ENCODE assay signal across 8 cellular contexts in genomic region chr3:9362731-9363530, GRCh38. TPM values are rescaled to one million over a fixed set of nuclear protein-coding genes. Genes with fewer than 3 reads are reported as not detected.
DNase-seq lines count a peak whose midpoint lies in the region; ATAC-seq lines count a peak whose summit lies in the region.

A gene with protein sequence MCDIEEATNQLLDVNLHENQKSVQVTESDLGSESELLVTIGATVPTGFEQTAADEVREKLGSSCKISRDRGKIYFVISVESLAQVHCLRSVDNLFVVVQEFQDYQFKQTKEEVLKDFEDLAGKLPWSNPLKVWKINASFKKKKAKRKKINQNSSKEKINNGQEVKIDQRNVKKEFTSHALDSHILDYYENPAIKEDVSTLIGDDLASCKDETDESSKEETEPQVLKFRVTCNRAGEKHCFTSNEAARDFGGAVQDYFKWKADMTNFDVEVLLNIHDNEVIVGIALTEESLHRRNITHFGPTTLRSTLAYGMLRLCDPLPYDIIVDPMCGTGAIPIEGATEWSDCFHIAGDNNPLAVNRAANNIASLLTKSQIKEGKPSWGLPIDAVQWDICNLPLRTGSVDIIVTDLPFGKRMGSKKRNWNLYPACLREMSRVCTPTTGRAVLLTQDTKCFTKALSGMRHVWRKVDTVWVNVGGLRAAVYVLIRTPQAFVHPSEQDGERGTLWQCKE (plus strand): TSS chr3:9363054. CDS start chr3:9365069, 2,015 bp downstream.

- POLR2A ChIA-PET in CD4-positive, alpha-beta memory T cell (lab: Charles Lee; ENCODE audit: partially characterized antibody): interaction anchor here (0.7 to 5.9 kb wide), 17 partner anchors 9 to 958 kb away, joined by 3 to 158 read pairs (median 7); partner anchors contain the start of genes ARPC4, BRPF1, MTMR14 and RAD18

- H3K27ac Mint-ChIP-seq in CD4-positive, alpha-beta memory T cell: peak within 1 kb of the TSS; percentile 95 to 99 (median 98)

- no peaks in the 10 kb centered on the region for H3K9me3 ChIP-seq in CD4-positive, alpha-beta memory T cell (ENCODE audit: control insufficient read depth in 1 of 2, low read length in 2 of 2)
- no peaks in the 10 kb centered on the region for H3K9me3 ChIP-seq in effector memory CD4-positive, alpha-beta T cell (ENCODE audit: control insufficient read depth, low read length)

- CTCF ChIA-PET in CD4-positive, alpha-beta memory T cell (lab: Charles Lee; ENCODE audit: partially characterized antibody): interaction anchor here (0.9 to 3.4 kb wide), 8 partner anchors 10 to 61 kb away, joined by 3 to 46 read pairs (median 5); no protein-coding TSS in a partner anchor

- H3K27ac ChIP-seq in CD4-positive, alpha-beta memory T cell (ENCODE audit: low read depth, low read length): peak within 1 kb of the TSS; percentile 91
- peak within 1 kb of the TSS; percentile 94 for H3K27ac ChIP-seq in effector memory CD4-positive, alpha-beta T cell (ENCODE audit: insufficient read depth, low read length, poor library complexity, severe bottlenecking)

- ATAC-seq in GM19452 (IDR thresholded peaks at IDR 0.05; ENCODE audit: unreplicated experiment): peak; percentile 97

- peak within 1 kb of the TSS; percentile 95 to 99 (median 98) for H3K4me3 Mint-ChIP-seq in CD4-positive, alpha-beta memory T cell

- H3K36me3 ChIP-seq in CD4-positive, alpha-beta memory T cell (ENCODE audit: insufficient read depth, low read length): peaks cover 19% of the 10 kb centered on the region
- H3K36me3 ChIP-seq in effector memory CD4-positive, alpha-beta T cell (ENCODE audit: control insufficient read depth, insufficient read depth, low read length): peaks cover 16% of the 10 kb centered on the region

- peak; percentile 82 to 91 (median 85) for DNase-seq in CD4-positive, alpha-beta memory T cell
- DNase-seq in HK-2 (ENCODE audit: unreplicated experiment) (peak; percentile 88), medulla oblongata (ENCODE audit: extremely low spot score) (peak; percentile 95)
- DNase-seq in NK-92 treated with Interleukin-12 subunit alpha and Interleukin-12 subunit beta, amount 100 ng/mL, for 24 hours (lab: John Stamatoyannopoulos, UW): peak; percentile 79
- DNase-seq in activated CD8-positive, alpha-beta memory T cell treated with anti-CD3 and anti-CD28 coated beads for 24 hours: peak; percentile 96
- DNase-seq in effector memory CD4-positive, alpha-beta T cell: peak; percentile 81 to 88 (median 86)
- DNase-seq in stimulated activated CD8-positive, alpha-beta memory T cell treated with anti-CD3 and anti-CD28 coated beads, Interleukin-12 subunit alpha, Interleukin-12 subunit beta, amount 100 ng/mL, for 24 hours (ENCODE audit: extremely low read depth): peak; percentile 87

- H3K4me1 Mint-ChIP-seq in CD4-positive, alpha-beta memory T cell: peaks cover 7 to 38% (median 17%) of the 10 kb centered on the region in 4 donors

- no peaks in the 10 kb centered on the region for H3K27me3 ChIP-seq in CD4-positive, alpha-beta memory T cell (ENCODE audit: insufficient read depth, low read length)
- no peaks in the 10 kb centered on the region for H3K27me3 ChIP-seq in effector memory CD4-positive, alpha-beta T cell (replicated peaks; ENCODE audit: control insufficient read depth, insufficient read depth, low read length, poor library complexity, severe bottlenecking)

- peaks cover 5 to 31% of the 10 kb centered on the region in 2 donors for H3K36me3 Mint-ChIP-seq in CD4-positive, alpha-beta memory T cell

- no peaks in the 10 kb centered on the region for H3K27me3 Mint-ChIP-seq in CD4-positive, alpha-beta memory T cell

- no peaks in the 10 kb centered on the region for H3K9me3 Mint-ChIP-seq in CD4-positive, alpha-beta memory T cell

- peak within 1 kb of the TSS; percentile 92 to 96 for H3K4me3 ChIP-seq in CD4-positive, alpha-beta memory T cell (ENCODE audit: low read length in 2 of 2)
- H3K4me3 ChIP-seq in effector memory CD4-positive, alpha-beta T cell (ENCODE audit: insufficient read depth, low read depth, low read length, poor library complexity, severe bottlenecking): peak within 1 kb of the TSS; percentile 86

- H3K4me1 ChIP-seq in CD4-positive, alpha-beta memory T cell (ENCODE audit: insufficient read depth, low read length): peaks cover 22% of the 10 kb centered on the region
- H3K4me1 ChIP-seq in effector memory CD4-positive, alpha-beta T cell (ENCODE audit: control insufficient read depth, insufficient read depth, low read length, poor library complexity, severe bottlenecking): no peaks in the 10 kb centered on the region

- intact Hi-C loops in CD4-positive, alpha-beta memory T cell (cut with micrococcal nuclease): loop anchor here (1.0 kb wide), 3 partner anchors 33 to 368 kb away; partner anchors contain the start of genes BRPF1 and MTMR14

RNA-seq across cellular contexts. Expression of the gene that starts here (rescaled TPM):
- total RNA-seq in CD4-positive, alpha-beta memory T cell: 10 to 100 TPM; 36.9 to 39.2 TPM
- 10 to 100 TPM; 10.8 to 29.3 TPM for polyA plus RNA-seq in CD4-positive, alpha-beta memory T cell

Comparison
In these comparisons a context has a peak if more than half of its experiments do, and no peak if none do; other contexts are left out.
1. Peak in every context shown above with its lines: DNase-seq, ATAC-seq, H3K4me3 ChIP-seq and H3K27ac ChIP-seq.